Comparison of ENCODE assay signal across 1 cellular context in the genomic region with DNA sequence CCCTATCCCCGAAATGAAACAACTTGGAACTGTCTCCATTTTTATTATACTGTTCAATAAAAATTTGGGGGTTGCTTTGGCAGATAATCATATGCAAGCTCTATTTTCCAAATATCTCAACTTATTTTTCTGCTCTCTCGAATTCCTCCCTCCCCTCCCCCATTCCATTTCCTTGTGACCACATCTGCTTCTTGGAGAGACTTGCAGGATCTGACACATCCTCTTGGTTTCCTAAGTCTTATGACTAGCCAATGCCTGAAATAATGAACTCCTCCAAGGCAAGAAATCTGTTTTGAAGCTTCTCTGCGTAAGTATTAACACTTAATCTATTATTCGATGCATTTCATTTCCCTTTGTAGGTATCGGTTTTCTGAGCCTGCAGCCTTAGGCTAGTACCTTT.
TF ChIP-seq lines count a peak whose summit lies in the region.

No MANE protein-coding gene starts in this region.

TF ChIP-seq in IMR-90, 13 proteins besides CTCF, POLR2A, EP300 and RAD21:
- TF ChIP-seq CEBPB (IDR thresholded peaks at IDR 0.05; ENCODE audit: low read depth, low read length): peak; percentile 58; the same call in 1 of the 2 replicates
- TF ChIP-seq, protein P1, sequence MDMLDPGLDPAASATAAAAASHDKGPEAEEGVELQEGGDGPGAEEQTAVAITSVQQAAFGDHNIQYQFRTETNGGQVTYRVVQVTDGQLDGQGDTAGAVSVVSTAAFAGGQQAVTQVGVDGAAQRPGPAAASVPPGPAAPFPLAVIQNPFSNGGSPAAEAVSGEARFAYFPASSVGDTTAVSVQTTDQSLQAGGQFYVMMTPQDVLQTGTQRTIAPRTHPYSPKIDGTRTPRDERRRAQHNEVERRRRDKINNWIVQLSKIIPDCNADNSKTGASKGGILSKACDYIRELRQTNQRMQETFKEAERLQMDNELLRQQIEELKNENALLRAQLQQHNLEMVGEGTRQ (IDR thresholded peaks at IDR 0.05; ENCODE audit: low read depth, low read length): no peak
